12 cellular contexts compared by ENCODE assay signal in genomic region chr20:48763183-48764030, GRCh38.
DNase-seq lines count a peak whose midpoint lies in the region; ATAC-seq and TF ChIP-seq lines count a peak whose summit lies in the region.
"Had no signal": no experiment of that assay in that cellular context is flagged by ENCODE, and none has a peak within 500 bp of the region (broad histone marks: within the 10 kb centered on the region; RNA-seq: fewer than 3 reads in every experiment).

No MANE protein-coding gene starts in this region.

- no peak overlapping the region for H3K4me3 Mint-ChIP-seq in T-helper 1 cell treated with Interleukin-12 subunit alpha and Interleukin-12 subunit beta and Interleukin-4 antibody, amounts not matched to agents 30 μg/mL and 1 μg/mL, for 36 hours
- H3K4me3 Mint-ChIP-seq in activated naive CD8-positive, alpha-beta T cell treated with anti-CD3 and anti-CD28 coated beads, Interleukin-2, amount 10 ng/mL, durations not matched to agents 7 days and 5 days, result peak overlapping the region; percentile 6

- peaks cover 72% of the 10 kb centered on the region for H3K4me1 Mint-ChIP-seq in T-helper 1 cell treated with Interleukin-12 subunit alpha and Interleukin-12 subunit beta and Interleukin-4 antibody, amounts not matched to agents 30 μg/mL and 1 μg/mL, for 36 hours (ENCODE audit: low read depth)
- H3K4me1 Mint-ChIP-seq in activated naive CD8-positive, alpha-beta T cell treated with anti-CD3 and anti-CD28 coated beads, Interleukin-2, amount 10 ng/mL, durations not matched to agents 7 days and 5 days, result peaks cover 78% of the 10 kb centered on the region

- peak overlapping the region; percentile 96 for H3K27ac Mint-ChIP-seq in T-helper 1 cell treated with Interleukin-12 subunit alpha and Interleukin-12 subunit beta and Interleukin-4 antibody, amounts not matched to agents 30 μg/mL and 1 μg/mL, for 36 hours
- H3K27ac Mint-ChIP-seq in activated naive CD8-positive, alpha-beta T cell treated with anti-CD3 and anti-CD28 coated beads, Interleukin-2, amount 10 ng/mL, durations not matched to agents 7 days and 5 days, result peak overlapping the region; percentile 96

- no peak for TF ChIP-seq CTCF in spleen (IDR thresholded peaks at IDR 0.05 in 8 of 11, conservative IDR thresholded peaks at IDR 0.05 in 3 of 11)

- no peaks in the 10 kb centered on the region for H3K27me3 Mint-ChIP-seq in T-helper 1 cell treated with Interleukin-12 subunit alpha and Interleukin-12 subunit beta and Interleukin-4 antibody, amounts not matched to agents 30 μg/mL and 1 μg/mL, for 36 hours (ENCODE audit: low read depth)
- H3K27me3 Mint-ChIP-seq in activated naive CD8-positive, alpha-beta T cell treated with anti-CD3 and anti-CD28 coated beads, Interleukin-2, amount 10 ng/mL, durations not matched to agents 7 days and 5 days, result no peaks in the 10 kb centered on the region

- POLR2A ChIA-PET in activated naive CD8-positive, alpha-beta T cell treated with anti-CD3 and anti-CD28 coated beads, Interleukin-2, amount 10 ng/mL, durations not matched to agents 7 days and 5 days (lab: Charles Lee), result no interaction called here

- H3K27me3 ChIP-seq in right cardiac atrium (ENCODE audit: control insufficient read depth, insufficient read depth) (no peaks in the 10 kb centered on the region), spleen (replicated peaks in 1 of 7) (no peaks in the 10 kb centered on the region)

- peak overlapping the region; percentile 60 for H3K27ac ChIP-seq in right cardiac atrium (ENCODE audit: low read length)
- peak overlapping the region in 7 of 8 donors; percentile 31 to 97 (median 88) for H3K27ac ChIP-seq in spleen
- H3K27ac ChIP-seq: 22Rv1 had no signal

- H3K36me3 ChIP-seq in spleen, result peaks cover 0 to 26% (median 0%) of the 10 kb centered on the region in 6 donors

- ATAC-seq in activated naive CD8-positive, alpha-beta T cell treated with anti-CD3 and anti-CD28 coated beads, Interleukin-2, amount 10 ng/mL, durations not matched to agents 7 days and 5 days (ENCODE audit: low read depth), result no peak
- ATAC-seq in right cardiac atrium, result peak; percentile 66 to 77

- peaks cover 36% of the 10 kb centered on the region for H3K36me3 Mint-ChIP-seq in T-helper 1 cell treated with Interleukin-12 subunit alpha and Interleukin-12 subunit beta and Interleukin-4 antibody, amounts not matched to agents 30 μg/mL and 1 μg/mL, for 36 hours (ENCODE audit: low read depth)
- H3K36me3 Mint-ChIP-seq in activated naive CD8-positive, alpha-beta T cell treated with anti-CD3 and anti-CD28 coated beads, Interleukin-2, amount 10 ng/mL, durations not matched to agents 7 days and 5 days, result peaks cover 46% of the 10 kb centered on the region

- no peaks in the 10 kb centered on the region for H3K9me3 Mint-ChIP-seq in T-helper 1 cell treated with Interleukin-12 subunit alpha and Interleukin-12 subunit beta and Interleukin-4 antibody, amounts not matched to agents 30 μg/mL and 1 μg/mL, for 36 hours
- no peaks in the 10 kb centered on the region for H3K9me3 Mint-ChIP-seq in activated naive CD8-positive, alpha-beta T cell treated with anti-CD3 and anti-CD28 coated beads, Interleukin-2, amount 10 ng/mL, durations not matched to agents 7 days and 5 days

- no peak for DNase-seq in T-helper 1 cell
- DNase-seq in activated naive CD8-positive, alpha-beta T cell treated with anti-CD3 and anti-CD28 coated beads, Interleukin-2, amount 10 ng/mL, durations not matched to agents 7 days and 5 days, result no peak
- DNase-seq in right cardiac atrium, result peak; percentile 61 to 76 (median 70)
- DNase-seq in spleen, result no peak
- no peak for DNase-seq in HCEC 1CT
- no peak for DNase-seq in OCI-M2 (lab: John Stamatoyannopoulos, UW; ENCODE audit: unreplicated experiment)
- DNase-seq in NOMO-1 treated with dmso at 0.1 percent for 144 hours (lab: John Stamatoyannopoulos, UW; ENCODE audit: unreplicated experiment), result no peak
- DNase-seq: kidney glomerular epithelial cell, NCI-H1048, NCI-H526 had no signal

- H3K4me3 ChIP-seq in right cardiac atrium (ENCODE audit: low read length) (no peak overlapping the region), spleen (peak overlapping the region in 1 of 8 donors; percentile 13)

- H3K4me1 ChIP-seq in right cardiac atrium (ENCODE audit: control insufficient read depth, insufficient read depth, low read length) (peaks cover 6% of the 10 kb centered on the region), spleen (peaks cover 44 to 100% (median 94%) of the 10 kb centered on the region in 6 donors)

- intact Hi-C loops in right cardiac atrium (cut with DNase I) (no loop called here), spleen (cut with DNase I; ENCODE audit: low total_unique reads) (no loop called here)

- WGBS in right cardiac atrium, result 66% methylated on average over 19 of the region's 19 CpGs
- 67 to 85% (median 70%) methylated on average over 19 of the region's 19 CpGs for WGBS in spleen, 5 donors

- no peaks in the 10 kb centered on the region for H3K9me3 ChIP-seq in right cardiac atrium (ENCODE audit: control insufficient read depth, low read length)
- H3K9me3 ChIP-seq in spleen, result peaks cover 0 to 5% (median 0%) of the 10 kb centered on the region in 8 donors

- no peak for TF ChIP-seq POLR2A in spleen (IDR thresholded peaks at IDR 0.05)

Comparison
In these comparisons a context has a peak if more than half of its experiments do, and no peak if none do; other contexts are left out.
1. DNase-seq: peak in right cardiac atrium (3 of 3); none in T-helper 1 cell (0 of 5), activated naive CD8-positive, alpha-beta T cell treated with anti-CD3 and anti-CD28 coated beads, Interleukin-2, amount 10 ng/mL, durations not matched to agents 7 days and 5 days (single experiment), spleen (single experiment), HCEC 1CT (single experiment), OCI-M2 (single experiment) and NOMO-1 treated with dmso at 0.1 percent for 144 hours (single experiment).